Comparison of ENCODE assay signal across 8 cellular contexts in genomic region chr4:109702950-109703663, GRCh38. TPM values are rescaled to one million over a fixed set of nuclear protein-coding genes. Genes with fewer than 3 reads are reported as not detected.
A peak's percentile ranks its signal among the peaks of the same experiment; 100 is the strongest.
DNase-seq lines count a peak whose midpoint lies in the region; ATAC-seq and TF ChIP-seq lines count a peak whose summit lies in the region.

Gene CASP6 (minus strand): TSS chr4:109703445. CDS start chr4:109703395, 50 bp downstream.

- no peaks in the 10 kb centered on the region for H3K9me3 ChIP-seq in BE2C

- H3K4me1 ChIP-seq in BE2C = no peaks in the 10 kb centered on the region; the same call in 1 of the 2 replicates

- H3K4me3 Mint-ChIP-seq in activated CD4-positive, alpha-beta T cell treated with anti-CD3 and anti-CD28 coated beads, Interleukin-2, amount 10 ng/mL, durations not matched to agents 7 days and 5 days = peak within 1 kb of the TSS; percentile 93

- H3K27me3 Mint-ChIP-seq in activated CD4-positive, alpha-beta T cell treated with anti-CD3 and anti-CD28 coated beads, Interleukin-2, amount 10 ng/mL, durations not matched to agents 7 days and 5 days = no peaks in the 10 kb centered on the region

- TF ChIP-seq CTCF in BE2C (IDR thresholded peaks at IDR 0.05; ENCODE audit: low read depth, low read length) (peak; percentile 52), coronary artery (IDR thresholded peaks at IDR 0.05) (peak; percentile 50)

- no peaks in the 10 kb centered on the region for H3K9me3 Mint-ChIP-seq in activated CD4-positive, alpha-beta T cell treated with anti-CD3 and anti-CD28 coated beads, Interleukin-2, amount 10 ng/mL, durations not matched to agents 7 days and 5 days

- H3K27me3 ChIP-seq in BE2C = peaks cover 3% of the 10 kb centered on the region

- POLR2A ChIA-PET in activated CD4-positive, alpha-beta T cell treated with anti-CD3 and anti-CD28 coated beads, Interleukin-2, amount 10 ng/mL, durations not matched to agents 7 days and 5 days (lab: Charles Lee) = interaction anchor here (0.7 kb wide), 1 partner anchor 501 kb away, joined by 3 read pairs; no protein-coding TSS in a partner anchor

- DNase-seq in BE2C = peak; percentile 59
- DNase-seq in NCI-H510A treated with DMSO at 0.1 percent for 48 hours (lab: John Stamatoyannopoulos, UW) = peak; percentile 63
- peak; percentile 82 for DNase-seq in activated CD4-positive, alpha-beta T cell treated with anti-CD3 and anti-CD28 coated beads, Interleukin-2, amount 10 ng/mL, durations not matched to agents 7 days and 5 days
- DNase-seq in coronary artery (ENCODE audit: low spot score) = peak; percentile 91
- peak; percentile 90 to 93 for DNase-seq in left colon
- peak; percentile 66 for DNase-seq in stimulated activated CD4-positive, alpha-beta T cell treated with anti-CD3 and anti-CD28 coated beads, Interleukin-1b, Interleukin-23, amount 100 ng/mL, for 48 hours

- H3K27ac ChIP-seq in coronary artery = peak within 1 kb of the TSS; percentile 55 to 92

- H3K27ac Mint-ChIP-seq in activated CD4-positive, alpha-beta T cell treated with anti-CD3 and anti-CD28 coated beads, Interleukin-2, amount 10 ng/mL, durations not matched to agents 7 days and 5 days = peak within 1 kb of the TSS; percentile 90

- peak; percentile 80 for ATAC-seq in GM19035 (IDR thresholded peaks at IDR 0.05; ENCODE audit: unreplicated experiment)
- peak; percentile 82 for ATAC-seq in HG03342 (IDR thresholded peaks at IDR 0.05; ENCODE audit: unreplicated experiment)
- peak; percentile 81 for ATAC-seq in left colon

- H3K4me1 Mint-ChIP-seq in activated CD4-positive, alpha-beta T cell treated with anti-CD3 and anti-CD28 coated beads, Interleukin-2, amount 10 ng/mL, durations not matched to agents 7 days and 5 days = peaks cover 41% of the 10 kb centered on the region

- H3K36me3 Mint-ChIP-seq in activated CD4-positive, alpha-beta T cell treated with anti-CD3 and anti-CD28 coated beads, Interleukin-2, amount 10 ng/mL, durations not matched to agents 7 days and 5 days (ENCODE audit: low read depth) = peaks cover 24% of the 10 kb centered on the region

- intact Hi-C loops in left colon (cut with DNase I, micrococcal nuclease) = loop anchor here in 1 of 2 donors (10.0 kb wide), 1 partner anchor 112 kb away; the partner anchor contains the start of gene GAR1

- CTCF ChIA-PET in activated CD4-positive, alpha-beta T cell treated with anti-CD3 and anti-CD28 coated beads, Interleukin-2, amount 10 ng/mL, durations not matched to agents 7 days and 5 days (lab: Charles Lee) = interaction anchor here (0.8 to 1.9 kb wide), 10 partner anchors 10 to 283 kb away, joined by 3 to 6 read pairs (median 4); partner anchors contain the start of genes PLA2G12A and SEC24B

- H3K4me3 ChIP-seq in BE2C (ENCODE audit: low read depth, low read length) (peak within 1 kb of the TSS; percentile 57), coronary artery (peak within 1 kb of the TSS; percentile 90)

- no peaks in the 10 kb centered on the region for H3K36me3 ChIP-seq in BE2C

RNA-seq across cellular contexts. Expression of gene CASP6, which starts in this region (rescaled TPM):
- not detected for polyA plus RNA-seq in BE2C (2012; ENCODE audit: insufficient read depth, insufficient read length, low read depth)
- 10 to 100 TPM; 25.7 to 31.5 TPM for total RNA-seq in activated CD4-positive, alpha-beta T cell treated with anti-CD3 and anti-CD28 coated beads, Interleukin-2, amount 10 ng/mL, durations not matched to agents 7 days and 5 days
- total RNA-seq in left colon = 10 to 100 TPM; 73.6 to 78.8 TPM

Comparison
In these comparisons a context has a peak if more than half of its experiments do, and no peak if none do; other contexts are left out.
1. Peak in every context shown above with its lines: DNase-seq, ATAC-seq, H3K4me3 ChIP-seq and H3K27ac ChIP-seq.